ENCODE assay signal across 8 cellular contexts in the genomic region with DNA sequence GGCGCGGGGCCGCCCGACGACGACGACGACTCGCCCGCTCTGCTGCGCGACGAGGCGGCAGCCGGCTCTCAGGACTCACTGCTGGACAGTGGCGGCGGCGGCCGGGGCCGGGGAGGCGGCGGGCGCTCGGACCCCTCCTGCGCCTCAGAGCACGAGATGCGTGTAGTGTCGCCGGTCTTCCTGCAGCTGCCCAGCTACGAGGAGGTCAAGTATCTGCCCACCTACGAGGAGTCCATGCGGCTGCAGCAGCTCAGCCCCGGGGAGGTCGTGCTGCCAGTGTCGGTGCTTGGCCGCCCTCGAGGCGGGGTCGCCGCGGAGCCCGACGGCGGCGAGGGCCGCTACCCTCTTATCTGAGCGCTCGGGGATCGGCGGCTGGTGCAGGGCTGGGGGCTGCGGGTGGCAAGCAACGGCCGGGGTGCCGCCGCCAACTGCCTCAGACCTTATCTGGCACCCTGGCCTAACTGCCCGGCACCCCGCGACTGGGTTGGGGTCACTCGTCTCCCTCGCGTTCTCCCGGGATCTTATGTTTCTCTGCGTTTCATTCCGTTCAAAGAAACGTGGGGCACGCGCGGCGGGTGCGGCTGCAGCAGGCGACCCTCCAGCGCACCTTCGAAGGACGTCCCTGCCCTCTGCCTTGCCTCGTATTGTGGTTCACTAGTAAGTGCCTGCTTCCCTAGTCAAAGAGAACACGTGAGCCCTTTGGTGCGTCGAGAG. TPM values are rescaled to one million over a fixed set of nuclear protein-coding genes. Genes with fewer than 3 reads are reported as not detected.
DNase-seq lines count a peak whose midpoint lies in the region; ATAC-seq and TF ChIP-seq lines count a peak whose summit lies in the region.

No MANE protein-coding gene starts in this region.

- TF ChIP-seq CTCF in right atrium auricular region (IDR thresholded peaks at IDR 0.05) = no peak
- no peak for TF ChIP-seq CTCF in gastrocnemius medialis (IDR thresholded peaks at IDR 0.05 in 4 of 5, conservative IDR thresholded peaks at IDR 0.05 in 1 of 5)
- TF ChIP-seq CTCF in RWPE1 (conservative IDR thresholded peaks at IDR 0.05; ENCODE audit: low read depth) = no peak

- H3K4me1 ChIP-seq in right atrium auricular region (peaks cover 0 to 21% of the 10 kb centered on the region in 2 donors), gastrocnemius medialis (peaks cover 0 to 19% of the 10 kb centered on the region in 2 donors)

- H3K4me1 Mint-ChIP-seq in activated T-cell treated with anti-CD3 and anti-CD28 coated beads, Interleukin-2, amount 50 U/mL, for 4 hours (ENCODE audit: low read depth) = peaks cover 17% of the 10 kb centered on the region

- no peaks in the 10 kb centered on the region for H3K36me3 ChIP-seq in right atrium auricular region
- H3K36me3 ChIP-seq in gastrocnemius medialis = no peaks in the 10 kb centered on the region

- intact Hi-C loops in gastrocnemius medialis (cut with DNase I; ENCODE audit: low total_unique reads) = no loop called here

- POLR2A ChIA-PET in RWPE1 (lab: Yijun Ruan, JAX; ENCODE audit: low non-redundant PET) = no interaction called here

- peaks cover 43% of the 10 kb centered on the region for H3K27me3 Mint-ChIP-seq in activated T-cell treated with anti-CD3 and anti-CD28 coated beads, Interleukin-2, amount 50 U/mL, for 4 hours (ENCODE audit: low read depth)

- no peak for TF ChIP-seq POLR2A in gastrocnemius medialis (IDR thresholded peaks at IDR 0.05)

- in situ Hi-C loops in gastrocnemius medialis (cut with MboI; ENCODE audit: low sequenced_read_pairs in 4 of 4) = no loop called here

- CTCF ChIA-PET in RWPE1 (lab: Yijun Ruan, JAX) = interaction anchor here (0.6 to 0.9 kb wide), 3 partner anchors 9 to 921 kb away, joined by 3 to 4 read pairs (median 3); no protein-coding TSS in a partner anchor

- ATAC-seq in GM21423 (IDR thresholded peaks at IDR 0.05; ENCODE audit: unreplicated experiment) (peak; percentile 22), gastrocnemius medialis (no peak)
- ATAC-seq in activated T-cell treated with anti-CD3 and anti-CD28 coated beads, Interleukin-2, amount 50 U/mL, for 4 hours = peak; percentile 16 to 18

- H3K4me3 ChIP-seq in GM08714 (ENCODE audit: low read length) (peak overlapping the region; percentile 60; the same call in 1 of the 2 replicates), right atrium auricular region (peak overlapping the region; percentile 42 to 63), gastrocnemius medialis (peak overlapping the region; percentile 22 to 66 (median 50))

- H3K27me3 ChIP-seq in right atrium auricular region (peaks cover 0 to 12% of the 10 kb centered on the region in 2 donors), gastrocnemius medialis (peaks cover 30 to 58% (median 51%) of the 10 kb centered on the region in 3 donors)

- no peak for TF ChIP-seq RAD21 in Ishikawa (IDR thresholded peaks at IDR 0.05; ENCODE audit: low read depth)

- H3K9me3 Mint-ChIP-seq in activated T-cell treated with anti-CD3 and anti-CD28 coated beads, Interleukin-2, amount 50 U/mL, for 4 hours = no peaks in the 10 kb centered on the region

- no peak for DNase-seq in activated T-cell treated with anti-CD3 and anti-CD28 coated beads, Interleukin-2, amount 50 U/mL, for 4 hours
- no peak for DNase-seq in right atrium auricular region (ENCODE audit: low spot score)
- no peak for DNase-seq in gastrocnemius medialis
- no peak for DNase-seq in RWPE1 (ENCODE audit: low spot score)
- no peak for DNase-seq in T-helper 9 cell

- no peaks in the 10 kb centered on the region for H3K9me3 ChIP-seq in right atrium auricular region
- H3K9me3 ChIP-seq in gastrocnemius medialis = no peaks in the 10 kb centered on the region

- H3K27ac ChIP-seq in right atrium auricular region (no peak overlapping the region), gastrocnemius medialis (no peak overlapping the region), RWPE1 (no peak overlapping the region)

- H3K4me3 Mint-ChIP-seq in activated T-cell treated with anti-CD3 and anti-CD28 coated beads, Interleukin-2, amount 50 U/mL, for 4 hours = peak overlapping the region; percentile 77

- TF ChIP-seq EP300 in Ishikawa (IDR thresholded peaks at IDR 0.05; ENCODE audit: borderline replicate concordance) = no peak

- no peaks in the 10 kb centered on the region for H3K36me3 Mint-ChIP-seq in activated T-cell treated with anti-CD3 and anti-CD28 coated beads, Interleukin-2, amount 50 U/mL, for 4 hours (ENCODE audit: insufficient read depth)

TF ChIP-seq in Ishikawa, 13 proteins besides CTCF, POLR2A, EP300 and RAD21:
- TF ChIP-seq CREB1 (IDR thresholded peaks at IDR 0.05; ENCODE audit: low read depth) (no peak), NFIC (IDR thresholded peaks at IDR 0.05) (no peak), TAF1 (IDR thresholded peaks at IDR 0.05; ENCODE audit: low read depth) (no peak), EGR1 (IDR thresholded peaks at IDR 0.05) (no peak), ZBTB7A (IDR thresholded peaks at IDR 0.05; ENCODE audit: low read depth) (0 out of 2 replicates have a peak, but pooled peaks have one; percentile 17), TCF12 (IDR thresholded peaks at IDR 0.05; ENCODE audit: low read depth) (no peak), TEAD4 (IDR thresholded peaks at IDR 0.05) (no peak), YY1 (IDR thresholded peaks at IDR 0.05; ENCODE audit: low read depth) (no peak), FOXM1 (IDR thresholded peaks at IDR 0.05; ENCODE audit: borderline replicate concordance, low read depth) (no peak), CEBPB (IDR thresholded peaks at IDR 0.05) (no peak)
- TF ChIP-seq, protein P1, sequence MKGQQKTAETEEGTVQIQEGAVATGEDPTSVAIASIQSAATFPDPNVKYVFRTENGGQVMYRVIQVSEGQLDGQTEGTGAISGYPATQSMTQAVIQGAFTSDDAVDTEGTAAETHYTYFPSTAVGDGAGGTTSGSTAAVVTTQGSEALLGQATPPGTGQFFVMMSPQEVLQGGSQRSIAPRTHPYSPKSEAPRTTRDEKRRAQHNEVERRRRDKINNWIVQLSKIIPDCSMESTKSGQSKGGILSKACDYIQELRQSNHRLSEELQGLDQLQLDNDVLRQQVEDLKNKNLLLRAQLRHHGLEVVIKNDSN (IDR thresholded peaks at IDR 0.05) = no peak
- TF ChIP-seq, protein P2, sequence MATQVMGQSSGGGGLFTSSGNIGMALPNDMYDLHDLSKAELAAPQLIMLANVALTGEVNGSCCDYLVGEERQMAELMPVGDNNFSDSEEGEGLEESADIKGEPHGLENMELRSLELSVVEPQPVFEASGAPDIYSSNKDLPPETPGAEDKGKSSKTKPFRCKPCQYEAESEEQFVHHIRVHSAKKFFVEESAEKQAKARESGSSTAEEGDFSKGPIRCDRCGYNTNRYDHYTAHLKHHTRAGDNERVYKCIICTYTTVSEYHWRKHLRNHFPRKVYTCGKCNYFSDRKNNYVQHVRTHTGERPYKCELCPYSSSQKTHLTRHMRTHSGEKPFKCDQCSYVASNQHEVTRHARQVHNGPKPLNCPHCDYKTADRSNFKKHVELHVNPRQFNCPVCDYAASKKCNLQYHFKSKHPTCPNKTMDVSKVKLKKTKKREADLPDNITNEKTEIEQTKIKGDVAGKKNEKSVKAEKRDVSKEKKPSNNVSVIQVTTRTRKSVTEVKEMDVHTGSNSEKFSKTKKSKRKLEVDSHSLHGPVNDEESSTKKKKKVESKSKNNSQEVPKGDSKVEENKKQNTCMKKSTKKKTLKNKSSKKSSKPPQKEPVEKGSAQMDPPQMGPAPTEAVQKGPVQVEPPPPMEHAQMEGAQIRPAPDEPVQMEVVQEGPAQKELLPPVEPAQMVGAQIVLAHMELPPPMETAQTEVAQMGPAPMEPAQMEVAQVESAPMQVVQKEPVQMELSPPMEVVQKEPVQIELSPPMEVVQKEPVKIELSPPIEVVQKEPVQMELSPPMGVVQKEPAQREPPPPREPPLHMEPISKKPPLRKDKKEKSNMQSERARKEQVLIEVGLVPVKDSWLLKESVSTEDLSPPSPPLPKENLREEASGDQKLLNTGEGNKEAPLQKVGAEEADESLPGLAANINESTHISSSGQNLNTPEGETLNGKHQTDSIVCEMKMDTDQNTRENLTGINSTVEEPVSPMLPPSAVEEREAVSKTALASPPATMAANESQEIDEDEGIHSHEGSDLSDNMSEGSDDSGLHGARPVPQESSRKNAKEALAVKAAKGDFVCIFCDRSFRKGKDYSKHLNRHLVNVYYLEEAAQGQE (IDR thresholded peaks at IDR 0.05; ENCODE audit: low read depth) = peak; percentile 58
TF ChIP-seq in Ishikawa: peak in this region for 2.

RNA-seq across cellular contexts. Expression of a gene that starts 1.0 kb away (rescaled TPM):
- total RNA-seq in activated T-cell treated with anti-CD3 and anti-CD28 coated beads, Interleukin-2, amount 50 U/mL, for 4 hours = under 1 TPM in 1 of 3 donors, not detected in 2; 0.13 TPM
- total RNA-seq in right atrium auricular region = under 1 TPM in 1 of 2 donors, not detected in 1; 0.28 TPM
- total RNA-seq in gastrocnemius medialis = under 1 TPM in 1 of 4 donors, not detected in 3; 0.10 TPM

Comparison
In these comparisons a context has a peak if more than half of its experiments do, and no peak if none do; other contexts are left out.
1. ATAC-seq: peak in GM21423 (single experiment) and activated T-cell treated with anti-CD3 and anti-CD28 coated beads, Interleukin-2, amount 50 U/mL, for 4 hours (2 of 2); none in gastrocnemius medialis (0 of 2).
2. Peak in every context shown above with its lines, with median percentiles within 50 percentile points of each other: H3K4me3 ChIP-seq.